In genomic region chr5:57466544-57466943, GRCh38 we compare ENCODE assay signal across 35 cellular contexts. TPM values are rescaled to one million over a fixed set of nuclear protein-coding genes. Genes with fewer than 3 reads are reported as not detected.
"Had no signal": no experiment of that assay in that cellular context is flagged by ENCODE, and none has a peak within 500 bp of the region (broad histone marks: within the 10 kb centered on the region; RNA-seq: fewer than 3 reads in every experiment).

No MANE protein-coding gene starts in this region.

- H3K4me2 ChIP-seq: neural progenitor cell had no signal

- H2AFZ ChIP-seq: neural progenitor cell, parathyroid adenoma had no signal

- H3K9me3 ChIP-seq: breast epithelium, gastroesophageal sphincter, psoas muscle, thoracic aorta, vagina had no signal

- H3K9me3 Mint-ChIP-seq: activated naive CD4-positive, alpha-beta T cell treated with anti-CD3 and anti-CD28 coated beads for 36 hours; activated naive CD8-positive, alpha-beta T cell treated with anti-CD3 and anti-CD28 coated beads, Interleukin-2, amount 10 ng/mL, durations not matched to agents 7 days and 5 days; activated T-helper 1 cell treated with anti-CD3 and anti-CD28 coated beads, Interleukin-12 subunit alpha, Interleukin-12 subunit beta, Interleukin-2, Interleukin-4 antibody, amounts not matched to agents 30 ng/mL and 10 ng/mL and 1 ng/mL, durations not matched to agents 14 hours and 24 hours and 36 hours; neural progenitor cell; stimulated activated naive CD8-positive, alpha-beta T cell treated with anti-CD3 and anti-CD28 coated beads, Interleukin-15, Interleukin-2, amounts not matched to agents 100 ng/mL and 50 ng/mL, for 24 hours had no signal

- H3K9ac ChIP-seq: neural progenitor cell, parathyroid adenoma had no signal

- H3K4me1 Mint-ChIP-seq: activated naive CD8-positive, alpha-beta T cell treated with anti-CD3 and anti-CD28 coated beads, Interleukin-2, amount 10 ng/mL, durations not matched to agents 7 days and 5 days; naive thymus-derived CD8-positive, alpha-beta T cell had no signal

- H3K27me3 Mint-ChIP-seq: stimulated activated naive CD8-positive, alpha-beta T cell treated with anti-CD3 and anti-CD28 coated beads, Interleukin-15, Interleukin-2, amounts not matched to agents 100 ng/mL and 50 ng/mL, for 24 hours had no signal

- H3K4me3 ChIP-seq: breast epithelium, gastroesophageal sphincter, neural progenitor cell, psoas muscle, thoracic aorta, vagina had no signal

- H3K27ac ChIP-seq: breast epithelium, gastroesophageal sphincter, neural progenitor cell, parathyroid adenoma, psoas muscle, thoracic aorta, vagina, VCaP had no signal

- H3K36me3 ChIP-seq: breast epithelium, gastroesophageal sphincter, neural progenitor cell, thoracic aorta, vagina had no signal

- H3K27ac Mint-ChIP-seq: activated naive CD4-positive, alpha-beta T cell treated with anti-CD3 and anti-CD28 coated beads for 36 hours; activated naive CD8-positive, alpha-beta T cell treated with anti-CD3 and anti-CD28 coated beads, Interleukin-2, amount 10 ng/mL, durations not matched to agents 7 days and 5 days; activated T-helper 1 cell treated with anti-CD3 and anti-CD28 coated beads, Interleukin-12 subunit alpha, Interleukin-12 subunit beta, Interleukin-2, Interleukin-4 antibody, amounts not matched to agents 30 ng/mL and 10 ng/mL and 1 ng/mL, durations not matched to agents 14 hours and 24 hours and 36 hours; naive thymus-derived CD8-positive, alpha-beta T cell; neural progenitor cell; stimulated activated naive CD8-positive, alpha-beta T cell treated with anti-CD3 and anti-CD28 coated beads, Interleukin-15, Interleukin-2, amounts not matched to agents 100 ng/mL and 50 ng/mL, for 24 hours had no signal

- H3K27me3 ChIP-seq: breast epithelium, gastroesophageal sphincter, neural progenitor cell, vagina had no signal

- H3K4me3 Mint-ChIP-seq: activated naive CD4-positive, alpha-beta T cell treated with anti-CD3 and anti-CD28 coated beads for 36 hours; activated naive CD8-positive, alpha-beta T cell treated with anti-CD3 and anti-CD28 coated beads, Interleukin-2, amount 10 ng/mL, durations not matched to agents 7 days and 5 days; activated T-helper 1 cell treated with anti-CD3 and anti-CD28 coated beads, Interleukin-12 subunit alpha, Interleukin-12 subunit beta, Interleukin-2, Interleukin-4 antibody, amounts not matched to agents 30 ng/mL and 10 ng/mL and 1 ng/mL, durations not matched to agents 14 hours and 24 hours and 36 hours; naive thymus-derived CD8-positive, alpha-beta T cell; neural progenitor cell; stimulated activated naive CD8-positive, alpha-beta T cell treated with anti-CD3 and anti-CD28 coated beads, Interleukin-15, Interleukin-2, amounts not matched to agents 100 ng/mL and 50 ng/mL, for 24 hours had no signal

- ATAC-seq: activated CD4-positive, CD25-positive, alpha-beta regulatory T cell treated with anti-CD3 and anti-CD28 coated beads, Interleukin-2, amount 50 U/mL, for 24 hours; gastroesophageal sphincter; naive thymus-derived CD8-positive, alpha-beta T cell; psoas muscle; right cardiac atrium had no signal

- H3K4me1 ChIP-seq: gastroesophageal sphincter, parathyroid adenoma, psoas muscle, vagina had no signal

- H3K36me3 Mint-ChIP-seq: activated naive CD8-positive, alpha-beta T cell treated with anti-CD3 and anti-CD28 coated beads, Interleukin-2, amount 10 ng/mL, durations not matched to agents 7 days and 5 days; naive thymus-derived CD8-positive, alpha-beta T cell; neural progenitor cell had no signal

- DNase-seq: activated CD4-positive, alpha-beta T cell treated with anti-CD3 and anti-CD28 coated beads for 48 hours; activated CD4-positive, alpha-beta T cell treated with anti-CD3 and anti-CD28 coated beads, Interleukin-2, amount 50 U/mL, for 48 hours; activated CD8-positive, alpha-beta memory T cell treated with anti-CD3 and anti-CD28 coated beads, Interleukin-2, amount 50 U/mL, for 4 hours; activated effector memory CD4-positive, alpha-beta T cell treated with anti-CD3 and anti-CD28 coated beads, Interleukin-2, amount 50 U/mL, for 16 hours; activated naive CD4-positive, alpha-beta T cell treated with anti-CD3 and anti-CD28 coated beads for 36 hours; activated naive CD8-positive, alpha-beta T cell treated with anti-CD3 and anti-CD28 coated beads, Interleukin-2, amount 10 ng/mL, durations not matched to agents 7 days and 5 days; activated T-cell treated with anti-CD3 and anti-CD28 coated beads, Interleukin-2, amount 50 U/mL, for 1 hour; amniotic stem cell; central memory CD4-positive, alpha-beta T cell; head of caudate nucleus; hippocampal formation; midbrain; naive thymus-derived CD8-positive, alpha-beta T cell; occipital lobe; psoas muscle; right cardiac atrium; stimulated activated CD4-positive, alpha-beta T cell treated with anti-CD3 and anti-CD28 coated beads, Interleukin-2, amount 100 ng/mL, for 48 hours; T-helper 9 cell; trophoblast cell had no signal

RNA-seq across cellular contexts. Expression of gene ACTBL2, which starts 16.1 kb away (rescaled TPM):
- total RNA-seq: activated CD8-positive, alpha-beta memory T cell treated with anti-CD3 and anti-CD28 coated beads for 36 hours; activated naive CD4-positive, alpha-beta T cell treated with anti-CD3 and anti-CD28 coated beads for 36 hours; activated naive CD8-positive, alpha-beta T cell treated with anti-CD3 and anti-CD28 coated beads, Interleukin-2, amount 10 ng/mL, durations not matched to agents 7 days and 5 days; activated T-helper 1 cell treated with anti-CD3 and anti-CD28 coated beads, Interleukin-12 subunit alpha, Interleukin-12 subunit beta, Interleukin-2, Interleukin-4 antibody, amounts not matched to agents 30 ng/mL and 10 ng/mL and 1 ng/mL, durations not matched to agents 14 hours and 24 hours and 36 hours; endothelial cell of umbilical vein; fibroblast of lung; naive thymus-derived CD8-positive, alpha-beta T cell; occipital lobe; psoas muscle; right cardiac atrium; subcutaneous adipose tissue; T-helper 1 cell treated with Interleukin-12 subunit alpha and Interleukin-12 subunit beta and Interleukin-4 antibody, amounts not matched to agents 30 ng/mL and 1 ng/mL, for 36 hours; thoracic aorta; vagina had no signal
- polyA plus RNA-seq: esophagus; naive thymus-derived CD8-positive, alpha-beta T cell; psoas muscle; right cardiac atrium had no signal
